Comparison of ENCODE assay signal across 18 cellular contexts in the genomic region with DNA sequence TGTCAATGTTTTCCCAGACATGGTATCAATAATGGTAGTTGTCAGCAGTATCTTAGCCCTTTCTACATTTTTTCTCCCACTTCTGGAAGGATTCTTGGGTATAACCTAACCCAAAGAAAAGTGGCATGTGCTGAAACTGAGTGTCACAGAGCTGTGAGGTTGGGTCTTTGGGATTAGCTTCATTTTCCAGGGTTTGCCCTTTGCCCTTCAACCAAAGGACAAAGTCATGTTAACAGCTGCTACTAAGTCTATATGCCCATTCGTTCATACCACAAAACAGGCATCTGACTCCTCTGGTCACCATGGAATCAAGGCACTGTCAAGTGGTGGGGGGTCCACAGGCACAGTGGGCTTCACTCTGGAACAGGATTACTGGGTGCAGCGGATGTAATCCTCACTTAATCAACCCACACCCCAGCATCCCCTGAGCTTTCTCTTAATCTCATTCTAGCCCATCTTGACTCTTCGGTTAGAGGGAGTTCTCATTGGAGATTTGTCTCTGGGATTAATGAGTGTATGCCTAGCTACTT. TPM values are rescaled to one million over a fixed set of nuclear protein-coding genes. Genes with fewer than 3 reads are reported as not detected.
A peak's percentile ranks its signal among the peaks of the same experiment; 100 is the strongest.
DNase-seq lines count a peak whose midpoint lies in the region; ATAC-seq and TF ChIP-seq lines count a peak whose summit lies in the region.
"Had no signal": no experiment of that assay in that cellular context is flagged by ENCODE, and none has a peak within 500 bp of the region (broad histone marks: within the 10 kb centered on the region; RNA-seq: fewer than 3 reads in every experiment).

No MANE protein-coding gene starts in this region.

- TF ChIP-seq CTCF in GM23338 (conservative IDR thresholded peaks at IDR 0.05; ENCODE audit: low read depth in 2 of 2) (no peak), nephron progenitor cell (IDR thresholded peaks at IDR 0.05) (no peak)

- no peak overlapping the region for H3K4me3 ChIP-seq in GM23338
- H3K4me3 ChIP-seq: HAP-1 had no signal

- intact Hi-C loops in activated naive CD4-positive, alpha-beta T cell treated with anti-CD3 and anti-CD28 coated beads for 36 hours (cut with micrococcal nuclease), result no loop called here

- CTCF ChIA-PET in activated naive CD4-positive, alpha-beta T cell treated with anti-CD3 and anti-CD28 coated beads for 36 hours (lab: Charles Lee), result no interaction called here

- no peak for ATAC-seq in GM23338
- no peak for ATAC-seq in activated T-helper 17 cell treated with anti-CD3 and anti-CD28 coated beads, Interleukin-2, amount 50 U/mL, for 72 hours (replicated peaks)
- ATAC-seq in stimulated activated effector memory CD8-positive, alpha-beta T cell treated with anti-CD3 and anti-CD28 coated beads, Interleukin-12 subunit alpha, Interleukin-12 subunit beta, amount 100 ng/mL, for 72 hours, result no peak

- H3K9me3 Mint-ChIP-seq in activated naive CD4-positive, alpha-beta T cell treated with anti-CD3 and anti-CD28 coated beads for 36 hours, result no peaks in the 10 kb centered on the region
- H3K9me3 Mint-ChIP-seq in GM23338 (no peaks in the 10 kb centered on the region), nephron progenitor cell (no peaks in the 10 kb centered on the region)
- H3K9me3 Mint-ChIP-seq in activated T-helper 17 cell treated with anti-CD3 and anti-CD28 coated beads, Interleukin-2, amount 50 U/mL, for 72 hours, result no peaks in the 10 kb centered on the region
- H3K9me3 Mint-ChIP-seq in stimulated activated effector memory CD8-positive, alpha-beta T cell treated with anti-CD3 and anti-CD28 coated beads, Interleukin-12 subunit alpha, Interleukin-12 subunit beta, amount 100 ng/mL, for 72 hours, result no peaks in the 10 kb centered on the region
- H3K9me3 Mint-ChIP-seq: CD4-positive, alpha-beta memory T cell had no signal

- H3K27me3 ChIP-seq in GM23338 (ENCODE audit: insufficient read depth), result no peaks in the 10 kb centered on the region
- H3K27me3 ChIP-seq: BE2C had no signal

- no peaks in the 10 kb centered on the region for H3F3A ChIP-seq in GM23338 (replicated peaks; ENCODE audit: low read depth)

- H3K27ac ChIP-seq in GM23338 (ENCODE audit: low read depth), result no peak overlapping the region
- H3K27ac ChIP-seq: C4-2B had no signal

- H3K4me2 ChIP-seq in GM23338, result no peak overlapping the region

- H3K79me2 ChIP-seq in GM23338 (replicated peaks; ENCODE audit: insufficient read depth), result no peaks in the 10 kb centered on the region

- no peak for DNase-seq in activated naive CD4-positive, alpha-beta T cell treated with anti-CD3 and anti-CD28 coated beads for 36 hours
- DNase-seq in activated naive CD4-positive, alpha-beta T cell treated with anti-CD3 and anti-CD28 coated beads, Interleukin-2, amount 50 U/mL, for 16 hours, result no peak
- DNase-seq in GM23338 (ENCODE audit: low spot score) (no peak), GM03348 (ENCODE audit: low spot score) (no peak), nephron progenitor cell (no peak)
- peak in 1 of 2 donors; percentile 29 for DNase-seq in stimulated activated effector memory CD8-positive, alpha-beta T cell treated with anti-CD3 and anti-CD28 coated beads, Interleukin-12 subunit alpha, Interleukin-12 subunit beta, amount 100 ng/mL, for 72 hours (ENCODE audit: low spot score in 2 of 2)
- DNase-seq: BE2C; CD4-positive, alpha-beta memory T cell; COR-L47; DMS153; DMS79 treated with DMSO at 0.1 percent for 48 hours; EL; GOT3 had no signal

- H3K4me1 ChIP-seq in GM23338 (ENCODE audit: insufficient read depth), result no peaks in the 10 kb centered on the region
- H3K4me1 ChIP-seq: BE2C, HAP-1 had no signal

- H3K36me3 ChIP-seq in GM23338 (ENCODE audit: insufficient read depth), result no peaks in the 10 kb centered on the region
- H3K36me3 ChIP-seq: BE2C, HAP-1 had no signal

- H4K20me1 ChIP-seq in GM23338 (replicated peaks; ENCODE audit: insufficient read depth), result no peaks in the 10 kb centered on the region

- peaks cover 4% of the 10 kb centered on the region for H3K4me1 Mint-ChIP-seq in activated naive CD4-positive, alpha-beta T cell treated with anti-CD3 and anti-CD28 coated beads for 36 hours (ENCODE audit: low read depth)
- no peaks in the 10 kb centered on the region for H3K4me1 Mint-ChIP-seq in GM23338
- H3K4me1 Mint-ChIP-seq in activated T-helper 17 cell treated with anti-CD3 and anti-CD28 coated beads, Interleukin-2, amount 50 U/mL, for 72 hours, result peaks cover 19% of the 10 kb centered on the region
- no peaks in the 10 kb centered on the region for H3K4me1 Mint-ChIP-seq in stimulated activated effector memory CD8-positive, alpha-beta T cell treated with anti-CD3 and anti-CD28 coated beads, Interleukin-12 subunit alpha, Interleukin-12 subunit beta, amount 100 ng/mL, for 72 hours
- no peaks in the 10 kb centered on the region for H3K4me1 Mint-ChIP-seq in nephron progenitor cell

- H3K27me3 Mint-ChIP-seq in activated naive CD4-positive, alpha-beta T cell treated with anti-CD3 and anti-CD28 coated beads for 36 hours (ENCODE audit: low read depth), result no peaks in the 10 kb centered on the region
- H3K27me3 Mint-ChIP-seq in GM23338 (ENCODE audit: insufficient read depth, low read depth, poor library complexity), result peaks cover 1% of the 10 kb centered on the region
- H3K27me3 Mint-ChIP-seq in activated T-helper 17 cell treated with anti-CD3 and anti-CD28 coated beads, Interleukin-2, amount 50 U/mL, for 72 hours, result no peaks in the 10 kb centered on the region
- no peaks in the 10 kb centered on the region for H3K27me3 Mint-ChIP-seq in nephron progenitor cell (ENCODE audit: low read depth, poor library complexity)
- H3K27me3 Mint-ChIP-seq: CD4-positive, alpha-beta memory T cell had no signal

- H3K4me3 Mint-ChIP-seq in activated naive CD4-positive, alpha-beta T cell treated with anti-CD3 and anti-CD28 coated beads for 36 hours, result no peak overlapping the region
- H3K4me3 Mint-ChIP-seq in GM23338 (no peak overlapping the region), nephron progenitor cell (no peak overlapping the region)
- H3K4me3 Mint-ChIP-seq in activated T-helper 17 cell treated with anti-CD3 and anti-CD28 coated beads, Interleukin-2, amount 50 U/mL, for 72 hours, result no peak overlapping the region
- no peak overlapping the region for H3K4me3 Mint-ChIP-seq in stimulated activated effector memory CD8-positive, alpha-beta T cell treated with anti-CD3 and anti-CD28 coated beads, Interleukin-12 subunit alpha, Interleukin-12 subunit beta, amount 100 ng/mL, for 72 hours
- H3K4me3 Mint-ChIP-seq: CD4-positive, alpha-beta memory T cell had no signal

- H3K36me3 Mint-ChIP-seq in activated naive CD4-positive, alpha-beta T cell treated with anti-CD3 and anti-CD28 coated beads for 36 hours (ENCODE audit: low read depth), result peaks cover 19% of the 10 kb centered on the region
- H3K36me3 Mint-ChIP-seq in GM23338 (ENCODE audit: low read depth) (no peaks in the 10 kb centered on the region), nephron progenitor cell (ENCODE audit: low read depth) (no peaks in the 10 kb centered on the region)
- peaks cover 60% of the 10 kb centered on the region for H3K36me3 Mint-ChIP-seq in activated T-helper 17 cell treated with anti-CD3 and anti-CD28 coated beads, Interleukin-2, amount 50 U/mL, for 72 hours (ENCODE audit: low read depth)
- H3K36me3 Mint-ChIP-seq in stimulated activated effector memory CD8-positive, alpha-beta T cell treated with anti-CD3 and anti-CD28 coated beads, Interleukin-12 subunit alpha, Interleukin-12 subunit beta, amount 100 ng/mL, for 72 hours, result peaks cover 58% of the 10 kb centered on the region

- peak overlapping the region; percentile 50 for H3K27ac Mint-ChIP-seq in activated naive CD4-positive, alpha-beta T cell treated with anti-CD3 and anti-CD28 coated beads for 36 hours
- H3K27ac Mint-ChIP-seq in GM23338, result no peak overlapping the region
- H3K27ac Mint-ChIP-seq in activated T-helper 17 cell treated with anti-CD3 and anti-CD28 coated beads, Interleukin-2, amount 50 U/mL, for 72 hours, result peak overlapping the region; percentile 26
- H3K27ac Mint-ChIP-seq in stimulated activated effector memory CD8-positive, alpha-beta T cell treated with anti-CD3 and anti-CD28 coated beads, Interleukin-12 subunit alpha, Interleukin-12 subunit beta, amount 100 ng/mL, for 72 hours, result peak overlapping the region; percentile 83
- H3K27ac Mint-ChIP-seq in nephron progenitor cell, result no peak overlapping the region

- H3K9me2 ChIP-seq in GM23338 (ENCODE audit: insufficient read depth), result no peaks in the 10 kb centered on the region; the same call in 1 of the 2 replicates

- peak overlapping the region; percentile 87; the same call in 1 of the 2 replicates for H2AFZ ChIP-seq in GM23338

TF ChIP-seq in GM23338, 12 proteins besides CTCF, POLR2A, EP300 and RAD21 (continues in another document):
- TF ChIP-seq CREB1 (CRISPR knock-in tag; IDR thresholded peaks at IDR 0.05; ENCODE audit: low read depth), result no peak
- TF ChIP-seq, protein P1, sequence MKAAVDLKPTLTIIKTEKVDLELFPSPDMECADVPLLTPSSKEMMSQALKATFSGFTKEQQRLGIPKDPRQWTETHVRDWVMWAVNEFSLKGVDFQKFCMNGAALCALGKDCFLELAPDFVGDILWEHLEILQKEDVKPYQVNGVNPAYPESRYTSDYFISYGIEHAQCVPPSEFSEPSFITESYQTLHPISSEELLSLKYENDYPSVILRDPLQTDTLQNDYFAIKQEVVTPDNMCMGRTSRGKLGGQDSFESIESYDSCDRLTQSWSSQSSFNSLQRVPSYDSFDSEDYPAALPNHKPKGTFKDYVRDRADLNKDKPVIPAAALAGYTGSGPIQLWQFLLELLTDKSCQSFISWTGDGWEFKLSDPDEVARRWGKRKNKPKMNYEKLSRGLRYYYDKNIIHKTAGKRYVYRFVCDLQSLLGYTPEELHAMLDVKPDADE (IDR thresholded peaks at IDR 0.05), result no peak

RNA-seq across cellular contexts. Expression of gene CTAGE6, which starts 29.1 kb away (rescaled TPM):
- under 1 TPM; 0.98 to 0.99 TPM for total RNA-seq in activated naive CD4-positive, alpha-beta T cell treated with anti-CD3 and anti-CD28 coated beads for 36 hours
- total RNA-seq in GM23338 (2014; rRNA removed; shearing (Covaris generic)), result not detected in 2 replicates
- not detected in 2 replicates for polyA plus RNA-seq in GM23338 (2016; fragmentation: Nextera tagmentation; extraction: Ambion mirVana)
- total RNA-seq in activated T-helper 17 cell treated with anti-CD3 and anti-CD28 coated beads, Interleukin-2, amount 50 U/mL, for 72 hours, result 10 to 100 TPM in 1 of 2 donors, 1 to 10 TPM in 1; 2.3 to 10.0 TPM
- total RNA-seq: HT1080 had no signal
- polyA plus RNA-seq: AG04450 had no signal

Comparison
In these comparisons a context has a peak if more than half of its experiments do, and no peak if none do; other contexts are left out.
1. H3K27ac Mint-ChIP-seq: peak in activated naive CD4-positive, alpha-beta T cell treated with anti-CD3 and anti-CD28 coated beads for 36 hours (single experiment), activated T-helper 17 cell treated with anti-CD3 and anti-CD28 coated beads, Interleukin-2, amount 50 U/mL, for 72 hours (single experiment) and stimulated activated effector memory CD8-positive, alpha-beta T cell treated with anti-CD3 and anti-CD28 coated beads, Interleukin-12 subunit alpha, Interleukin-12 subunit beta, amount 100 ng/mL, for 72 hours (single experiment); none in GM23338 (single experiment) and nephron progenitor cell (single experiment).